In genomic region chr4:119665718-119666117, GRCh38 we compare ENCODE assay signal across 17 cellular contexts.
"Had no signal": no experiment of that assay in that cellular context is flagged by ENCODE, and none has a peak within 500 bp of the region (broad histone marks: within the 10 kb centered on the region; RNA-seq: fewer than 3 reads in every experiment).

No MANE protein-coding gene starts in this region.

- ATAC-seq: heart left ventricle; left colon; naive thymus-derived CD4-positive, alpha-beta T cell; stimulated activated naive CD8-positive, alpha-beta T cell treated with anti-CD3 and anti-CD28 coated beads, Interleukin-15, Interleukin-2, amounts not matched to agents 100 U/mL and 50 U/mL, for 24 hours had no signal

- H3K27ac Mint-ChIP-seq: naive thymus-derived CD4-positive, alpha-beta T cell had no signal

- H3K36me3 Mint-ChIP-seq: naive thymus-derived CD4-positive, alpha-beta T cell had no signal

- DNase-seq: colonic mucosa; dermis blood vessel endothelial cell; heart left ventricle; hippocampal formation; left colon; mesendoderm; naive thymus-derived CD4-positive, alpha-beta T cell; stimulated activated CD4-positive, alpha-beta T cell treated with anti-CD3 and anti-CD28 coated beads, Interleukin-2, amount 100 ng/mL, for 48 hours; stimulated activated naive CD8-positive, alpha-beta T cell treated with anti-CD3 and anti-CD28 coated beads, Interleukin-15, Interleukin-2, amounts not matched to agents 100 U/mL and 50 U/mL, for 24 hours; thyroid gland; upper lobe of left lung; uterus had no signal

- H3K36me3 ChIP-seq: colonic mucosa, heart left ventricle, neutrophil, right atrium auricular region, suprapubic skin, thyroid gland, upper lobe of left lung, uterus had no signal

- H3K4me1 ChIP-seq: colonic mucosa, right atrium auricular region, suprapubic skin, thyroid gland, uterus had no signal

- H3K27ac ChIP-seq: colonic mucosa, neutrophil, right atrium auricular region, suprapubic skin, thyroid gland, upper lobe of left lung, uterus had no signal

- FAIRE-seq: frontal cortex had no signal

- H3K27me3 ChIP-seq: colonic mucosa, heart left ventricle, neutrophil, right atrium auricular region, suprapubic skin, thyroid gland, upper lobe of left lung, uterus had no signal

- H3K4me3 ChIP-seq: colonic mucosa, heart left ventricle, right atrium auricular region, smooth muscle cell, suprapubic skin, thyroid gland, upper lobe of left lung, uterus had no signal

- H3K4me3 Mint-ChIP-seq: naive thymus-derived CD4-positive, alpha-beta T cell had no signal

- H3K9me3 ChIP-seq: colonic mucosa, heart left ventricle, neutrophil, right atrium auricular region, suprapubic skin, thyroid gland, upper lobe of left lung, uterus had no signal
